1 cellular context compared by ENCODE assay signal in the genomic region with DNA sequence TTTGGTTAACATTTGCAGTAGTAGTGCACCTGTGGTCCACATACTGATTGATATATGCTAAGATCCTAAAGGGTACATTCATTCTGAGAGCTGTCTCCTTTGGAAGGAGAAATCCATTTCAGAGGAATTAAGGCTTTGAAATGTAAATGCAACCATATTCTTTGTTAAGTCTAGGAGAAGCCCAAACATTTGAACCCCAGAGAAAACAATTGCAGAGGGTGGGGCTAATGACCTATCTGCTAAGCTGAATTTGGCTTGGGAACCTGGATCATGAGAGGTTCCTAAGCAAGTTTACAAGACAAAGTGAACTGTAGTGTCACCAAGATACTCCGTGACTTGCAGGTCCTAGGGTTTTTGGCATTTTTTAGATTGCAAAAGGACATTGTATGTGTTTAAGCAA.
TF ChIP-seq lines count a peak whose summit lies in the region.

No MANE protein-coding gene starts in this region.

TF ChIP-seq in GM23338, 12 proteins besides CTCF, POLR2A, EP300 and RAD21:
- no peak for TF ChIP-seq ETS1 (IDR thresholded peaks at IDR 0.05)
- TF ChIP-seq ZNF331 (CRISPR knock-in tag; IDR thresholded peaks at IDR 0.05; ENCODE audit: low read depth): no peak
TF ChIP-seq in GM23338: peak in this region for 0.
